ENCODE assay signal across 11 cellular contexts in the genomic region with DNA sequence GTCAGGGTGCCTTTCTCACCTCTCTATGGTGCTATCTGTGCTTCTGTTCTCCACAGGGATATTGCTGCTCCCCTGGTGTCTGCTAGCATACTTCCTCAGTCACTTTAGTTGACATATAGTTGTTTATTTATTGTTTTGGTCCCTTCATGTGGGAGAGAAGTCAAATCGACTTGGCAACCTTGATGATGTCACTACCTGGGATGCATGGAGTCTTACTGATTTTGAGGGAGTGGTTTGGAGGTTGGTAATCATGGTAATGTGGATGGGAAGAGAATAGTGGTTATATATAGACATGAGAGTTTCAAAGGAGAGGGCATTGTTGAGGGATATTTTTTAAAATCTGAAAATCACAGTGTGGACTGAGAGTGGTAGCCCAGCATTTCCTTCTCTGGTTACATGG.
"Had no signal": no experiment of that assay in that cellular context is flagged by ENCODE, and none has a peak within 500 bp of the region (broad histone marks: within the 10 kb centered on the region; RNA-seq: fewer than 3 reads in every experiment).

No MANE protein-coding gene starts in this region.

- ATAC-seq: GM23338, HCT116 had no signal

- H3K36me3 ChIP-seq: HAP-1 had no signal

- H3K4me3 ChIP-seq: GM23248, GM23338, HAP-1 had no signal

- H3K9ac ChIP-seq: GM23248 had no signal

- H3K4me2 ChIP-seq: GM23338 had no signal

- H2AFZ ChIP-seq: GM23248, GM23338 had no signal

- H3K27ac ChIP-seq: GM23248 had no signal

- DNase-seq: GM23248, GOT3, H7, H9, HCEC 1CT, HFFc6 had no signal

- H3K9me3 ChIP-seq: HAP-1 had no signal

- H3K4me1 ChIP-seq: HAP-1 had no signal

- FAIRE-seq: H1, H54 had no signal
